In the genomic region with DNA sequence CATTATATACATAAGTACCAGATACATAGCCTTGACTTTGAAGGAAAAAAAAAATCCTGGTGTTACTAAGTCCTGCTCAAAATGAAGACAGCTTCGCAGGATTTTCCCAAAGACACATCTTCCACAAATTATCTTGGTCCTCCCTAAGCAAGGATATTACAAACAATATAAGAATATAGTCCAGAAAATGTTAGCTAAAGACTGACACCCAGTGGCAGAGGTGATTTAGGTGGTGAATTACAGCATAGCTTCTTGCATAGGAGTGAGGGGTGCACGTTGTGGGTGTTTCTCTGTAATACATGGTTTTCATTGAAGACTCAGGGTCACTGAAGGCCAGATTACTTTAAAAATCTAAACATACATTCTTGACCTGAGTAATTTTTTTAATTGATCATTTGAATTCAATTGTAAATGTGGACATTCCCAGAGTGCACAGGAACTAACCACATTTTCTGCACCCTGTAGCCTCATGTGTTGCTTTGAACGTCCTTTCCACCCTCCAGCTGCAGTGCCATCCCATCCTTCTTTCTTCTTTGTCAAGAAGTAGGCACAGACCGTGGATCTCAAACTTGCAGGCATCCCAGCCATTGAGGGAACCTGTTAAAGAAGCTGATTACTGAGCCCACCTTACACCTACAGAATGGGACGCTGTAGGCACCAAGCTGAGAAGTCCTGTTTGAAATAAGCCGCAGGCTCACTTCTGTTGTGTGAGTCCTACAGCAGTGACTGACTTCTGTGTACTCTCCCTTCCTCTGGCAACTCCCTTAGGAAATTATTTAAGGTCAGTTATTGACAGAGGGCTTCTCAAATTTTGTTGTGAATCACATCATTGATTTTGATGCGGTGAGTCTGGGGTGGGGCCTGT, we compare ENCODE assay signal across 9 cellular contexts.
DNase-seq lines count a peak whose midpoint lies in the region; ATAC-seq, FAIRE-seq and TF ChIP-seq lines count a peak whose summit lies in the region.
"Had no signal": no experiment of that assay in that cellular context is flagged by ENCODE, and none has a peak within 500 bp of the region (broad histone marks: within the 10 kb centered on the region; RNA-seq: fewer than 3 reads in every experiment).

No MANE protein-coding gene starts in this region.

- no peak overlapping the region for H3K9ac ChIP-seq in OCI-LY3 (ENCODE audit: low read length)
- H3K9ac ChIP-seq in endothelial cell of umbilical vein (replicated peaks; ENCODE audit: extremely low read depth, insufficient read depth, low read length): no peak overlapping the region
- H3K9ac ChIP-seq in parathyroid adenoma: no peak overlapping the region
- H3K9ac ChIP-seq: BLaER1 treated with 17β-estradiol and CSF1 and Interleukin-3, amounts not matched to agents 10 nM and 100 nM had no signal

- peaks cover 9% of the 10 kb centered on the region for H3K27me3 Mint-ChIP-seq in HFFc6 (ENCODE audit: insufficient read depth)

- no TSS peak for BruUV-seq in endothelial cell of umbilical vein (replicated peaks; lab: Mats Ljungman, UMichigan)

- no peaks in the 10 kb centered on the region for H3K79me2 ChIP-seq in OCI-LY3 (ENCODE audit: low read length)
- H3K79me2 ChIP-seq in endothelial cell of umbilical vein (ENCODE audit: control insufficient read depth, insufficient read depth, low read length): no peaks in the 10 kb centered on the region
- no peaks in the 10 kb centered on the region for H3K79me2 ChIP-seq in parathyroid adenoma

- no peak overlapping the region for H3K27ac ChIP-seq in OCI-LY3 (ENCODE audit: low read length)
- no peak overlapping the region for H3K27ac ChIP-seq in endothelial cell of umbilical vein (ENCODE audit: insufficient read depth, low read depth, low read length)
- no peak overlapping the region for H3K27ac ChIP-seq in parathyroid adenoma
- H3K27ac ChIP-seq in gastrocnemius medialis: no peak overlapping the region
- H3K27ac ChIP-seq: BLaER1 treated with 17β-estradiol and CSF1 and Interleukin-3, amounts not matched to agents 10 nM and 100 nM had no signal

- H2AFZ ChIP-seq in OCI-LY3 (ENCODE audit: low read depth, low read length): no peak overlapping the region
- no peak overlapping the region for H2AFZ ChIP-seq in endothelial cell of umbilical vein (ENCODE audit: low read depth, low read length)
- no peak overlapping the region for H2AFZ ChIP-seq in parathyroid adenoma

- no peaks in the 10 kb centered on the region for H3K36me3 Mint-ChIP-seq in HFFc6 (ENCODE audit: low read depth)

- FAIRE-seq in endothelial cell of umbilical vein (lab: Jason Lieb, UNC): no peak

- no peak overlapping the region for H3K4me3 ChIP-seq in OCI-LY3 (ENCODE audit: low read length)
- H3K4me3 ChIP-seq in endothelial cell of umbilical vein (replicated peaks in 1 of 3; ENCODE audit: insufficient read depth in 1 of 3, low read depth in 1 of 3, low read length in 3 of 3): no peak overlapping the region
- H3K4me3 ChIP-seq in parathyroid adenoma (ENCODE audit: low read depth, low read length): no peak overlapping the region
- no peak overlapping the region for H3K4me3 ChIP-seq in gastrocnemius medialis
- H3K4me3 ChIP-seq: BLaER1 treated with 17β-estradiol and CSF1 and Interleukin-3, amounts not matched to agents 10 nM and 100 nM had no signal

- intact Hi-C loops in endothelial cell of umbilical vein (cut with micrococcal nuclease): loop anchor here (1.0 to 5.0 kb wide), 4 partner anchors 138 to 343 kb away; a partner anchor contains a TSS
- intact Hi-C loops in gastrocnemius medialis (cut with DNase I; ENCODE audit: low total_unique reads): no loop called here

- TF ChIP-seq CTCF in HFFc6 (IDR thresholded peaks at IDR 0.05): peak; percentile 74
- TF ChIP-seq CTCF in OCI-LY3 (IDR thresholded peaks at IDR 0.05; ENCODE audit: low read depth, low read length): peak; percentile 59
- peak in 1 of 2 donors; percentile 35 for TF ChIP-seq CTCF in endothelial cell of umbilical vein (IDR thresholded peaks at IDR 0.05; ENCODE audit: extremely low read depth in 1 of 2, insufficient read depth in 1 of 2, low read depth in 1 of 2, low read length in 2 of 2)
- TF ChIP-seq CTCF in parathyroid adenoma (IDR thresholded peaks at IDR 0.05): peak; percentile 23
- no peak for TF ChIP-seq CTCF in gastrocnemius medialis (IDR thresholded peaks at IDR 0.05 in 4 of 5, conservative IDR thresholded peaks at IDR 0.05 in 1 of 5)

- H3K4me2 ChIP-seq in OCI-LY3 (ENCODE audit: low read length): no peak overlapping the region
- H3K4me2 ChIP-seq in endothelial cell of umbilical vein (ENCODE audit: insufficient read depth, low read length): no peak overlapping the region
- no peak overlapping the region for H3K4me2 ChIP-seq in parathyroid adenoma (ENCODE audit: low read length)
- H3K4me2 ChIP-seq: BLaER1 treated with 17β-estradiol and CSF1 and Interleukin-3, amounts not matched to agents 10 nM and 100 nM had no signal

- H3K4me1 ChIP-seq in OCI-LY3 (ENCODE audit: low read length) (peaks cover 35% of the 10 kb centered on the region), endothelial cell of umbilical vein (ENCODE audit: control insufficient read depth, extremely low read depth, insufficient read depth, low read length) (no peaks in the 10 kb centered on the region), parathyroid adenoma (peaks cover 4% of the 10 kb centered on the region), gastrocnemius medialis (no peaks in the 10 kb centered on the region)
- H3K4me1 ChIP-seq: BLaER1 treated with 17β-estradiol and CSF1 and Interleukin-3, amounts not matched to agents 10 nM and 100 nM had no signal

- DNase-seq in NCI-H2081 (lab: John Stamatoyannopoulos, UW): peak; percentile 20 to 23
- DNase-seq in NCI-H2081 treated with DMSO at 0.1 percent for 48 hours (lab: John Stamatoyannopoulos, UW): no peak
- peak; percentile 14 for DNase-seq in HFFc6
- DNase-seq in endothelial cell of umbilical vein (ENCODE audit: low read depth, low spot score): peak; percentile 53
- DNase-seq in gastrocnemius medialis: no peak
- no peak for DNase-seq in T1000 (lab: John Stamatoyannopoulos, UW)

- no peaks in the 10 kb centered on the region for H3K9me1 ChIP-seq in endothelial cell of umbilical vein (replicated peaks; ENCODE audit: control insufficient read depth, extremely low read depth, insufficient read depth, low read length)

- dilution Hi-C loops in endothelial cell of umbilical vein (cut with MboI; ENCODE audit: extremely low pct_ligation_motif_present, low sequenced_read_pairs): no loop called here

- CTCF ChIA-PET in endothelial cell of umbilical vein (lab: Charles Lee): interaction anchor here (0.6 to 5.4 kb wide), 33 partner anchors 8 to 1723 kb away, joined by 3 to 72 read pairs (median 4); no protein-coding TSS in a partner anchor

- H3K4me1 Mint-ChIP-seq in HFFc6 (ENCODE audit: low read depth): no peaks in the 10 kb centered on the region

- H4K20me1 ChIP-seq in OCI-LY3 (ENCODE audit: insufficient read depth, low read length) (no peaks in the 10 kb centered on the region), endothelial cell of umbilical vein (replicated peaks; ENCODE audit: control insufficient read depth, extremely low read depth, insufficient read depth, low read length) (no peaks in the 10 kb centered on the region)
- H4K20me1 ChIP-seq: BLaER1 treated with 17β-estradiol and CSF1 and Interleukin-3, amounts not matched to agents 10 nM and 100 nM had no signal

- no peaks in the 10 kb centered on the region for H3K9me3 Mint-ChIP-seq in HFFc6

- POLR2A ChIA-PET in endothelial cell of umbilical vein (lab: Charles Lee): no interaction called here

- in situ Hi-C loops in gastrocnemius medialis (cut with MboI; ENCODE audit: low sequenced_read_pairs in 4 of 4): loop anchor here (5.0 kb wide), 1 partner anchor 108 kb away; no protein-coding TSS in a partner anchor

- no peaks in the 10 kb centered on the region for H3K36me3 ChIP-seq in OCI-LY3 (replicated peaks; ENCODE audit: low read depth, low read length)
- no peaks in the 10 kb centered on the region for H3K36me3 ChIP-seq in endothelial cell of umbilical vein (ENCODE audit: control insufficient read depth in 2 of 2, extremely low read depth in 1 of 2, insufficient read depth in 2 of 2, low read length in 2 of 2)
- H3K36me3 ChIP-seq in parathyroid adenoma (ENCODE audit: control insufficient read depth, insufficient read depth, low read length): no peaks in the 10 kb centered on the region
- no peaks in the 10 kb centered on the region for H3K36me3 ChIP-seq in gastrocnemius medialis
- H3K36me3 ChIP-seq: BLaER1 treated with 17β-estradiol and CSF1 and Interleukin-3, amounts not matched to agents 10 nM and 100 nM had no signal

- H3K9me3 ChIP-seq in OCI-LY3 (ENCODE audit: insufficient read depth, low read length) (no peaks in the 10 kb centered on the region), endothelial cell of umbilical vein (replicated peaks; ENCODE audit: control insufficient read depth, insufficient read depth, low read length) (no peaks in the 10 kb centered on the region), parathyroid adenoma (ENCODE audit: control insufficient read depth, low read length) (no peaks in the 10 kb centered on the region), gastrocnemius medialis (no peaks in the 10 kb centered on the region)
- H3K9me3 ChIP-seq: BLaER1 treated with 17β-estradiol and CSF1 and Interleukin-3, amounts not matched to agents 10 nM and 100 nM had no signal

- no peak overlapping the region for H3K27ac Mint-ChIP-seq in HFFc6

- no peaks in the 10 kb centered on the region for H3K27me3 ChIP-seq in OCI-LY3 (ENCODE audit: low read depth, low read length)
- no peaks in the 10 kb centered on the region for H3K27me3 ChIP-seq in endothelial cell of umbilical vein (ENCODE audit: control insufficient read depth in 2 of 2, insufficient read depth in 2 of 2, low read length in 2 of 2)
- no peaks in the 10 kb centered on the region for H3K27me3 ChIP-seq in parathyroid adenoma (ENCODE audit: control insufficient read depth, insufficient read depth, low read length)
- H3K27me3 ChIP-seq in gastrocnemius medialis: no peaks in the 10 kb centered on the region
- H3K27me3 ChIP-seq: BLaER1 treated with 17β-estradiol and CSF1 and Interleukin-3, amounts not matched to agents 10 nM and 100 nM had no signal

- H3K4me3 Mint-ChIP-seq in HFFc6: no peak overlapping the region

- TF ChIP-seq POLR2A in endothelial cell of umbilical vein (IDR thresholded peaks at IDR 0.05; ENCODE audit: low read depth, low read length) (no peak), gastrocnemius medialis (IDR thresholded peaks at IDR 0.05) (no peak)

- ATAC-seq in gastrocnemius medialis: no peak

TF ChIP-seq in endothelial cell of umbilical vein, 7 proteins besides CTCF, POLR2A, EP300 and RAD21 (continues in another document):
- no peak for TF ChIP-seq EZH2 (IDR thresholded peaks at IDR 0.05; ENCODE audit: borderline replicate concordance, low read depth, low read length, severe bottlenecking)
- TF ChIP-seq MYC (IDR thresholded peaks at IDR 0.05; ENCODE audit: low read depth, low read length): no peak
- TF ChIP-seq JUN (IDR thresholded peaks at IDR 0.05; ENCODE audit: borderline replicate concordance, insufficient read depth, insufficient read length, low read depth): no peak
- no peak for TF ChIP-seq FOS (IDR thresholded peaks at IDR 0.05; ENCODE audit: borderline replicate concordance, insufficient read depth, low read length)
- TF ChIP-seq, protein P1, sequence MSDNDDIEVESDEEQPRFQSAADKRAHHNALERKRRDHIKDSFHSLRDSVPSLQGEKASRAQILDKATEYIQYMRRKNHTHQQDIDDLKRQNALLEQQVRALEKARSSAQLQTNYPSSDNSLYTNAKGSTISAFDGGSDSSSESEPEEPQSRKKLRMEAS (IDR thresholded peaks at IDR 0.05; ENCODE audit: insufficient read depth, insufficient read length): no peak

Comparison
In these comparisons a context has a peak if more than half of its experiments do, and no peak if none do; other contexts are left out.
1. DNase-seq: peak in NCI-H2081 (2 of 2), HFFc6 (single experiment) and endothelial cell of umbilical vein (single experiment); none in NCI-H2081 treated with DMSO at 0.1 percent for 48 hours (single experiment), gastrocnemius medialis (0 of 2) and T1000 (single experiment).
2. CTCF ChIP-seq: peak in HFFc6 (single experiment), OCI-LY3 (single experiment) and parathyroid adenoma (single experiment); none in gastrocnemius medialis (0 of 5).